8 cellular contexts compared by ENCODE assay signal in the genomic region with DNA sequence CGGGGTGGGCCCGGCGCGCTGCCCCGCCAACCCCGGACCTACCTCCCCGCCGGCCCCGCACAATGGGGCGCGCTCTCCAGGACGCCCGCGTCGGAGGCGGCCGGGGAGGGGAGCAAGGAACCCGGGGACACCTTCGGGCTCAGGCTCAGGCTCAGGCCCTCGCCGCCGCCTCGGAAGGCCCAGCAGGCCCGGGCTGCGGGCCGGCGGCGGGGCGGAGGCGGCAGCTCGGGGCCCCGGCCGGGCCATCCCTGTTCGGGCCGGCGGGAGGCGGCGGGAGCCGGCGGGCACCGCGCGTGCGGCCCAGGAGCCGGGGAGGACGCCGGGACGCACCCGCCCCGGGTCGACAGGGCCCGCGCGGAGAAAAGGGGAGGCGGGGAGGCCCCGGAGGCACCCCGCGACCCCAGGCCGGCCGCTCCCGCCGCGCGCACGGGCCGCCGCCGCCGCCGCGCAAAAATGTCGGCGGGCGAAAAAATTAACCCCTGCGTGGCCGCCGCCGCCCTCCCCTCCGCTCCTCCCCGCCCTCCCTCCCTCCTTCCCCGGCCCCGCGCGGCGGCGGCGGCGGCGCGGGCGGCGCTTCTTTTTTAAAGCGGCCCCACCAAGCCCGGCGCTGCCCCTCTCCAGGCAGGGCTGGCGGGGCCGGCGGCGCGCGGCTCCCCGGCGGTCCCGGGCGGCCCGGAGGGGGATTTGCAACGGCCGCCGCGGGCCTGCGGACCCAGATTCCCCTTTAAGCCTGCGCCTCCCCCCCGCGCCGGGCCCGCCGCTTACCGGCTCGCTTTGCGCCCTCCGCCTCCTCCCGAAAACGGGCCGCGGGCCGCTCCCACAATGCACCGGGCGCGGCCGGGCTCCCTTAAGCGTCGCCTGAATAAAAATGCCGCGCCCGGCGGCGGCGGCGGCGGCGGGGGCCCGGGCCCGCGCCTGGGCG. TPM values are rescaled to one million over a fixed set of nuclear protein-coding genes. Genes with fewer than 3 reads are reported as not detected.
DNase-seq lines count a peak whose midpoint lies in the region; ATAC-seq and TF ChIP-seq lines count a peak whose summit lies in the region.

No MANE protein-coding gene starts in this region.

- H3K9me3 Mint-ChIP-seq in GM23338, result no peaks in the 10 kb centered on the region; the same call in 1 of the 3 replicates

- peak overlapping the region; percentile 95 for H3K9ac ChIP-seq in Loucy (ENCODE audit: low read depth, low read length, poor library complexity, severe bottlenecking)

- H3K4me1 ChIP-seq in GM23338 (ENCODE audit: insufficient read depth), result peaks cover 53% of the 10 kb centered on the region
- H3K4me1 ChIP-seq in Loucy (ENCODE audit: insufficient read depth, low read length, poor library complexity, severe bottlenecking), result peaks cover 42% of the 10 kb centered on the region
- H3K4me1 ChIP-seq in prostate gland (replicated peaks), result no peaks in the 10 kb centered on the region

- TF ChIP-seq CTCF in GM23338 (conservative IDR thresholded peaks at IDR 0.05; ENCODE audit: low read depth in 2 of 2) (no peak), Loucy (conservative IDR thresholded peaks at IDR 0.05; ENCODE audit: low read length) (no peak), prostate gland (IDR thresholded peaks at IDR 0.05) (no peak)

- H3K27me3 Mint-ChIP-seq in GM23338 (ENCODE audit: insufficient read depth, low read depth, poor library complexity), result peaks cover 46% of the 10 kb centered on the region

- no peak for ATAC-seq in GM23338
- ATAC-seq in left ventricle myocardium superior, result peak; percentile 79

- H3K9me3 ChIP-seq in Loucy (ENCODE audit: insufficient read depth, low read depth, low read length) (no peaks in the 10 kb centered on the region), prostate gland (no peaks in the 10 kb centered on the region)

- WGBS in prostate gland, result under 1% methylated on average over 108 of the region's 145 CpGs

- H3K9me2 ChIP-seq in GM23338 (ENCODE audit: insufficient read depth) (no peaks in the 10 kb centered on the region), Loucy (replicated peaks; ENCODE audit: low read depth, low read length) (no peaks in the 10 kb centered on the region)

- DNase-seq in ELF-1 (ENCODE audit: low read depth, low spot score) (peak; percentile 62), GM23338 (ENCODE audit: low spot score) (peak; percentile 81), T-helper 1 cell (peak; percentile 52 to 82 (median 67)), amniotic epithelial cell (ENCODE audit: low read depth) (peak; percentile 71), left ventricle myocardium superior (peak; percentile 91), prostate gland (ENCODE audit: low spot score) (peak; percentile 76), ureter (ENCODE audit: low spot score) (peak; percentile 82)

- H4K20me1 ChIP-seq in GM23338 (replicated peaks; ENCODE audit: insufficient read depth) (peaks cover 35% of the 10 kb centered on the region), Loucy (ENCODE audit: insufficient read depth, low read length, poor library complexity, severe bottlenecking) (peaks cover 11% of the 10 kb centered on the region)

- H3F3A ChIP-seq in GM23338 (replicated peaks; ENCODE audit: low read depth) (peaks cover 42% of the 10 kb centered on the region), Loucy (ENCODE audit: low read depth) (no peaks in the 10 kb centered on the region)

- intact Hi-C loops in left ventricle myocardium superior (cut with micrococcal nuclease), result no loop called here
- intact Hi-C loops in prostate gland (cut with DNase I), result loop anchor here (2.0 kb wide), 1 partner anchor 47 kb away; the partner anchor contains the start of gene PHYH

- H3K27ac Mint-ChIP-seq in GM23338, result peak overlapping the region; percentile 97

- peak overlapping the region; percentile 89 for H3K4me3 Mint-ChIP-seq in GM23338

- peaks cover 47% of the 10 kb centered on the region for H3K79me2 ChIP-seq in GM23338 (replicated peaks; ENCODE audit: insufficient read depth)
- H3K79me2 ChIP-seq in Loucy (ENCODE audit: insufficient read depth, low read length), result peaks cover 67% of the 10 kb centered on the region

- H2AFZ ChIP-seq in GM23338 (no peak overlapping the region), Loucy (ENCODE audit: low read length) (peak overlapping the region; percentile 76)

- H3K36me3 ChIP-seq in GM23338 (ENCODE audit: insufficient read depth), result peaks cover 29% of the 10 kb centered on the region
- H3K36me3 ChIP-seq in Loucy (ENCODE audit: insufficient read depth, low read length), result 0 out of 2 replicates have a peak, but pooled peaks cover 2% of the 10 kb centered on the region
- H3K36me3 ChIP-seq in prostate gland, result no peaks in the 10 kb centered on the region

- peak overlapping the region; percentile 70 for H3K4me3 ChIP-seq in GM23338
- peak overlapping the region; percentile 88 for H3K4me3 ChIP-seq in Loucy (ENCODE audit: low read length, poor library complexity, severe bottlenecking)
- peak overlapping the region; percentile 80 to 83 for H3K4me3 ChIP-seq in prostate gland

- H3K27ac ChIP-seq in GM23338 (ENCODE audit: low read depth) (peak overlapping the region; percentile 89), prostate gland (peak overlapping the region; percentile 92 to 96)

- H3K4me2 ChIP-seq in GM23338 (peak overlapping the region; percentile 76), Loucy (ENCODE audit: low read depth, low read length, poor library complexity, severe bottlenecking) (peak overlapping the region; percentile 88)

- no peak for TF ChIP-seq POLR2A in prostate gland (IDR thresholded peaks at IDR 0.05)

- H3K27me3 ChIP-seq in GM23338 (ENCODE audit: insufficient read depth) (no peaks in the 10 kb centered on the region), Loucy (ENCODE audit: insufficient read depth, low read length, poor library complexity, severe bottlenecking) (no peaks in the 10 kb centered on the region), prostate gland (replicated peaks; ENCODE audit: insufficient read depth) (no peaks in the 10 kb centered on the region)

- H3K36me3 Mint-ChIP-seq in GM23338 (ENCODE audit: low read depth), result peaks cover 49% of the 10 kb centered on the region

- H3K4me1 Mint-ChIP-seq in GM23338, result peaks cover 53% of the 10 kb centered on the region

TF ChIP-seq in GM23338, 12 proteins besides CTCF, POLR2A, EP300 and RAD21 (continues in another document):
- no peak for TF ChIP-seq ZNF114 (CRISPR knock-in tag; IDR thresholded peaks at IDR 0.05)
- TF ChIP-seq, protein P1, sequence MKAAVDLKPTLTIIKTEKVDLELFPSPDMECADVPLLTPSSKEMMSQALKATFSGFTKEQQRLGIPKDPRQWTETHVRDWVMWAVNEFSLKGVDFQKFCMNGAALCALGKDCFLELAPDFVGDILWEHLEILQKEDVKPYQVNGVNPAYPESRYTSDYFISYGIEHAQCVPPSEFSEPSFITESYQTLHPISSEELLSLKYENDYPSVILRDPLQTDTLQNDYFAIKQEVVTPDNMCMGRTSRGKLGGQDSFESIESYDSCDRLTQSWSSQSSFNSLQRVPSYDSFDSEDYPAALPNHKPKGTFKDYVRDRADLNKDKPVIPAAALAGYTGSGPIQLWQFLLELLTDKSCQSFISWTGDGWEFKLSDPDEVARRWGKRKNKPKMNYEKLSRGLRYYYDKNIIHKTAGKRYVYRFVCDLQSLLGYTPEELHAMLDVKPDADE (IDR thresholded peaks at IDR 0.05), result no peak
- no peak for TF ChIP-seq EZH2phosphoT487 (IDR thresholded peaks at IDR 0.05; ENCODE audit: unreplicated experiment)
- TF ChIP-seq ZNF331 (CRISPR knock-in tag; IDR thresholded peaks at IDR 0.05; ENCODE audit: low read depth), result no peak
- TF ChIP-seq, protein P2, sequence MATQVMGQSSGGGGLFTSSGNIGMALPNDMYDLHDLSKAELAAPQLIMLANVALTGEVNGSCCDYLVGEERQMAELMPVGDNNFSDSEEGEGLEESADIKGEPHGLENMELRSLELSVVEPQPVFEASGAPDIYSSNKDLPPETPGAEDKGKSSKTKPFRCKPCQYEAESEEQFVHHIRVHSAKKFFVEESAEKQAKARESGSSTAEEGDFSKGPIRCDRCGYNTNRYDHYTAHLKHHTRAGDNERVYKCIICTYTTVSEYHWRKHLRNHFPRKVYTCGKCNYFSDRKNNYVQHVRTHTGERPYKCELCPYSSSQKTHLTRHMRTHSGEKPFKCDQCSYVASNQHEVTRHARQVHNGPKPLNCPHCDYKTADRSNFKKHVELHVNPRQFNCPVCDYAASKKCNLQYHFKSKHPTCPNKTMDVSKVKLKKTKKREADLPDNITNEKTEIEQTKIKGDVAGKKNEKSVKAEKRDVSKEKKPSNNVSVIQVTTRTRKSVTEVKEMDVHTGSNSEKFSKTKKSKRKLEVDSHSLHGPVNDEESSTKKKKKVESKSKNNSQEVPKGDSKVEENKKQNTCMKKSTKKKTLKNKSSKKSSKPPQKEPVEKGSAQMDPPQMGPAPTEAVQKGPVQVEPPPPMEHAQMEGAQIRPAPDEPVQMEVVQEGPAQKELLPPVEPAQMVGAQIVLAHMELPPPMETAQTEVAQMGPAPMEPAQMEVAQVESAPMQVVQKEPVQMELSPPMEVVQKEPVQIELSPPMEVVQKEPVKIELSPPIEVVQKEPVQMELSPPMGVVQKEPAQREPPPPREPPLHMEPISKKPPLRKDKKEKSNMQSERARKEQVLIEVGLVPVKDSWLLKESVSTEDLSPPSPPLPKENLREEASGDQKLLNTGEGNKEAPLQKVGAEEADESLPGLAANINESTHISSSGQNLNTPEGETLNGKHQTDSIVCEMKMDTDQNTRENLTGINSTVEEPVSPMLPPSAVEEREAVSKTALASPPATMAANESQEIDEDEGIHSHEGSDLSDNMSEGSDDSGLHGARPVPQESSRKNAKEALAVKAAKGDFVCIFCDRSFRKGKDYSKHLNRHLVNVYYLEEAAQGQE (IDR thresholded peaks at IDR 0.05; ENCODE audit: unreplicated experiment), result no peak
- no peak for TF ChIP-seq JUNB (IDR thresholded peaks at IDR 0.05; ENCODE audit: unreplicated experiment)
- no peak for TF ChIP-seq NANOG (IDR thresholded peaks at IDR 0.05; ENCODE audit: borderline replicate concordance)
- no peak for TF ChIP-seq CREB1 (CRISPR knock-in tag; IDR thresholded peaks at IDR 0.05; ENCODE audit: low read depth)

RNA-seq across cellular contexts. Expression of gene SEPHS1, which starts 0.6 kb away (rescaled TPM):
- 609 and 662 TPM in 2 replicates for total RNA-seq in GM23338 (2014; rRNA removed; shearing (Covaris generic))
- polyA plus RNA-seq in GM23338 (2016; fragmentation: Nextera tagmentation; extraction: Ambion mirVana), result 260 and 274 TPM in 2 replicates
- total RNA-seq in left ventricle myocardium superior (27.8 TPM), prostate gland (10 to 100 TPM; 41.1 to 60.9 TPM), ureter (44.7 TPM)

RNA-seq across cellular contexts. Expression of gene PHYH, which starts 47.6 kb away (rescaled TPM):
- 10.9 and 17.9 TPM in 2 replicates for total RNA-seq in GM23338 (2014; rRNA removed; shearing (Covaris generic))
- polyA plus RNA-seq in GM23338 (2016; fragmentation: Nextera tagmentation; extraction: Ambion mirVana), result 25.7 and 29.8 TPM in 2 replicates
- total RNA-seq in left ventricle myocardium superior (177 TPM), prostate gland (10 to 100 TPM; 18.2 to 27.4 TPM), ureter (28.4 TPM)
